8 cellular contexts compared by ENCODE assay signal in the genomic region with DNA sequence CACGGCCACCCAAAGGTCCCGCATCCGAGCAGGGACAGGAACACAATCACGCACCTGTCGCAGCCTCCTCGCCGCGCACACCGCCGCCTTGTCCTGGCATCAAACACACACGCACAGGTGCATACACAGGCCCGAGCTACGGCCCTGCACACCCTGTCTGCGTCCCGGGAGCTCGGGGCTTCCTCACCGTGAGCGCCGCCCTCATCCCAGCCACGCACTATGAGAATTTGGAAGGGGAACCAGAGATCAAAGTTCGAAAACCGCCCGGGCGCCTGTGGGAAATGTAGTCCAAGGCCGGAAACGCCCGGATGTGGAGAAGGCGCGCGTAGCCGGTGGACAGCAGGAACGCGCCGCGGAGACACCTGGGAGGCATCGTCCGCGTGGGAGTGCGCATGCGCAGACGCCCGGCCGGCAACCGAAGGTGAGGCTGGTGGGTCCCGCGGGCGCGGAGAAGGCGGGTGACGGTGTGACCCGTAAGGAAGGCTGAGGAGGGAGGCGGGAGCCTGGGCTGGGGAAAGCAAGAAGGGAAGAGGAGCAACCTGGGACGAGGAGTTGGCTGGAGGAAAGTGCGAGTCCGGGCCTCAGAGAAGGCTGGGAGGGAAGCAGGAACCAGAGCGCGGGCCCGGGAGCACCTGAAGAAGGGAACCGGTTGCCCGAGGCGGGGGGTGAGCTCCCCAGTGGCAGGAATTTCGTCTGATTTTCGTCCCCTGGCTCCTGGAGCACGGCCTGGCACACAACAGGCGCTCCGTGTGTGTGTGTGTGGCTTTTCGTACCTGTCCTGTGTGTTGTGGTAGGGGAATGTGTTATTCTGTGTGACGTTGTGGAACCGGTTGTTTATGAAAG. TPM values are rescaled to one million over a fixed set of nuclear protein-coding genes. Genes with fewer than 3 reads are reported as not detected.
A peak's percentile ranks its signal among the peaks of the same experiment; 100 is the strongest.
DNase-seq lines count a peak whose midpoint lies in the region; ATAC-seq and TF ChIP-seq lines count a peak whose summit lies in the region.

Gene ZNF567, plus strand, starts transcription at position 399 of the 843 bp plus-strand sequence. CDS start 7,256 bp downstream, outside the sequence.

- peak within 1 kb of the TSS; percentile 94 for H3K27ac Mint-ChIP-seq in activated naive CD8-positive, alpha-beta T cell treated with anti-CD3 and anti-CD28 coated beads, Interleukin-2, amount 10 ng/mL, durations not matched to agents 7 days and 5 days
- H3K27ac Mint-ChIP-seq in osteocyte (ENCODE audit: unreplicated experiment), result peak within 1 kb of the TSS; percentile 97

- POLR2A ChIA-PET in activated naive CD8-positive, alpha-beta T cell treated with anti-CD3 and anti-CD28 coated beads, Interleukin-2, amount 10 ng/mL, durations not matched to agents 7 days and 5 days (lab: Charles Lee), result interaction anchor here (0.7 to 2.3 kb wide), 6 partner anchors 21 to 473 kb away, joined by 3 to 10 read pairs (median 4); partner anchors contain the start of genes ZNF146, ZNF345, ZNF382 and ZNF461

- peaks cover 10% of the 10 kb centered on the region for H3K36me3 ChIP-seq in GM06990 (ENCODE audit: control insufficient read depth, insufficient read depth, low read length)
- H3K36me3 ChIP-seq in thymus (ENCODE audit: control insufficient read depth, insufficient read depth), result peaks cover 17% of the 10 kb centered on the region

- H3K4me1 Mint-ChIP-seq in activated naive CD8-positive, alpha-beta T cell treated with anti-CD3 and anti-CD28 coated beads, Interleukin-2, amount 10 ng/mL, durations not matched to agents 7 days and 5 days, result peaks cover 20% of the 10 kb centered on the region
- peaks cover 21% of the 10 kb centered on the region for H3K4me1 Mint-ChIP-seq in osteocyte (ENCODE audit: unreplicated experiment)

- H3K27me3 Mint-ChIP-seq in activated naive CD8-positive, alpha-beta T cell treated with anti-CD3 and anti-CD28 coated beads, Interleukin-2, amount 10 ng/mL, durations not matched to agents 7 days and 5 days, result no peaks in the 10 kb centered on the region
- no peaks in the 10 kb centered on the region for H3K27me3 Mint-ChIP-seq in osteocyte (ENCODE audit: unreplicated experiment)

- peak; percentile 97 for DNase-seq in GM06990 (ENCODE audit: extremely low read depth, insufficient read length)
- peak; percentile 97 for DNase-seq in NCI-H1105 (lab: John Stamatoyannopoulos, UW)
- peak; percentile 91 for DNase-seq in SKM-1 (lab: John Stamatoyannopoulos, UW; ENCODE audit: unreplicated experiment)
- DNase-seq in activated naive CD8-positive, alpha-beta T cell treated with anti-CD3 and anti-CD28 coated beads, Interleukin-2, amount 10 ng/mL, durations not matched to agents 7 days and 5 days, result peak; percentile 98
- peak; percentile 98 for DNase-seq in Right ventricle myocardium inferior (ENCODE audit: missing footprints)
- peak; percentile 98 for DNase-seq in osteocyte (ENCODE audit: extremely low spot score, unreplicated experiment)

- TF ChIP-seq CTCF in GM06990 (IDR thresholded peaks at IDR 0.05; ENCODE audit: insufficient read depth, low read length, poor library complexity, severe bottlenecking), result no peak
- no peak for TF ChIP-seq CTCF in osteocyte (IDR thresholded peaks at IDR 0.05)

- H3K4me3 ChIP-seq in GM06990 (replicated peaks; ENCODE audit: low read depth, low read length) (peak within 1 kb of the TSS; percentile 88), thymus (ENCODE audit: low read length) (peak within 1 kb of the TSS; percentile 82)

- H3K9me3 Mint-ChIP-seq in activated naive CD8-positive, alpha-beta T cell treated with anti-CD3 and anti-CD28 coated beads, Interleukin-2, amount 10 ng/mL, durations not matched to agents 7 days and 5 days, result peaks cover 19% of the 10 kb centered on the region
- H3K9me3 Mint-ChIP-seq in osteocyte (ENCODE audit: unreplicated experiment), result peaks cover 13% of the 10 kb centered on the region

- peaks cover 12% of the 10 kb centered on the region for H3K4me1 ChIP-seq in thymus (ENCODE audit: control insufficient read depth, insufficient read depth, low read length)

- H3K9me3 ChIP-seq in thymus (ENCODE audit: control insufficient read depth), result no peaks in the 10 kb centered on the region

- H3K27ac ChIP-seq in thymus (ENCODE audit: low read depth), result peak within 1 kb of the TSS; percentile 66

- H3K27me3 ChIP-seq in GM06990 (replicated peaks; ENCODE audit: control insufficient read depth, insufficient read depth, low read length), result no peaks in the 10 kb centered on the region
- no peaks in the 10 kb centered on the region for H3K27me3 ChIP-seq in thymus (ENCODE audit: control insufficient read depth, insufficient read depth)

- H3K36me3 Mint-ChIP-seq in activated naive CD8-positive, alpha-beta T cell treated with anti-CD3 and anti-CD28 coated beads, Interleukin-2, amount 10 ng/mL, durations not matched to agents 7 days and 5 days, result peaks cover 61% of the 10 kb centered on the region
- H3K36me3 Mint-ChIP-seq in osteocyte (ENCODE audit: unreplicated experiment), result peaks cover 51% of the 10 kb centered on the region

- H3K4me3 Mint-ChIP-seq in activated naive CD8-positive, alpha-beta T cell treated with anti-CD3 and anti-CD28 coated beads, Interleukin-2, amount 10 ng/mL, durations not matched to agents 7 days and 5 days, result peak within 1 kb of the TSS; percentile 99
- peak within 1 kb of the TSS; percentile 98 for H3K4me3 Mint-ChIP-seq in osteocyte (ENCODE audit: unreplicated experiment)

- intact Hi-C loops in Right ventricle myocardium inferior (cut with DNase I), result loop anchor here (1.0 kb wide), 1 partner anchor 21 kb away; the partner anchor contains the start of gene ZNF461

- peak; percentile 92 for ATAC-seq in HG02571 (IDR thresholded peaks at IDR 0.05; ENCODE audit: unreplicated experiment)
- ATAC-seq in activated naive CD8-positive, alpha-beta T cell treated with anti-CD3 and anti-CD28 coated beads, Interleukin-2, amount 10 ng/mL, durations not matched to agents 7 days and 5 days (ENCODE audit: low read depth), result peak; percentile 90
- ATAC-seq in Right ventricle myocardium inferior, result peak; percentile 99

- WGBS in thymus, result under 1% methylated on average over 69 of the region's 69 CpGs

RNA-seq across cellular contexts. Expression of gene ZNF567, which starts in this region (rescaled TPM):
- 10 to 100 TPM; 13.6 to 15.5 TPM for total RNA-seq in activated naive CD8-positive, alpha-beta T cell treated with anti-CD3 and anti-CD28 coated beads, Interleukin-2, amount 10 ng/mL, durations not matched to agents 7 days and 5 days
- total RNA-seq in Right ventricle myocardium inferior (3.2 TPM), osteocyte (5.6 and 6.6 TPM in 2 replicates)
- polyA plus RNA-seq in thymus, result 5.7 TPM

Comparison
In these comparisons a context has a peak if more than half of its experiments do, and no peak if none do; other contexts are left out.
1. Peak in every context shown above with its lines: DNase-seq, ATAC-seq, H3K4me3 ChIP-seq and H3K27ac ChIP-seq.